ENCODE assay signal across 1 cellular context in genomic region chr6:47438481-47439347, GRCh38.
TF ChIP-seq lines count a peak whose summit lies in the region.

No MANE protein-coding gene starts in this region.

TF ChIP-seq in GM12878, 131 proteins besides CTCF, POLR2A, EP300 and RAD21 (continued from another document and continues in another):
- TF ChIP-seq BCLAF1 (IDR thresholded peaks at IDR 0.05): no peak
- no peak for TF ChIP-seq ZZZ3 (IDR thresholded peaks at IDR 0.05; ENCODE audit: control insufficient read depth, insufficient read length, low read depth)
- TF ChIP-seq BHLHE40 (IDR thresholded peaks at IDR 0.05; ENCODE audit: borderline replicate concordance in 1 of 2, low read depth in 2 of 2, low read length in 1 of 2): peak; percentile 91
- no peak for TF ChIP-seq PAX8 (IDR thresholded peaks at IDR 0.05)
- no peak for TF ChIP-seq SMAD1 (IDR thresholded peaks at IDR 0.05; ENCODE audit: low read depth, partially characterized antibody)
- no peak for TF ChIP-seq ASH2L (IDR thresholded peaks at IDR 0.05; ENCODE audit: borderline replicate concordance, low read depth)
- no peak for TF ChIP-seq ELK1 (IDR thresholded peaks at IDR 0.05; ENCODE audit: low read depth, low read length)
- TF ChIP-seq USF1 (IDR thresholded peaks at IDR 0.05; ENCODE audit: borderline replicate concordance, extremely low read length, insufficient read depth, low read depth, low read length): no peak
- no peak for TF ChIP-seq ZNF592 (IDR thresholded peaks at IDR 0.05)
- no peak for TF ChIP-seq HDAC6 (IDR thresholded peaks at IDR 0.05; ENCODE audit: unreplicated experiment)
- TF ChIP-seq BCL3 (IDR thresholded peaks at IDR 0.05; ENCODE audit: borderline replicate concordance, insufficient read depth, low read depth, low read length, poor library complexity, severe bottlenecking): no peak
- no peak for TF ChIP-seq NBN (IDR thresholded peaks at IDR 0.05)
- TF ChIP-seq EED (IDR thresholded peaks at IDR 0.05; ENCODE audit: low read depth): peak; percentile 28; the same call in 1 of the 2 replicates
- TF ChIP-seq ZSCAN29 (IDR thresholded peaks at IDR 0.05): no peak
- no peak for TF ChIP-seq SREBF1 (IDR thresholded peaks at IDR 0.05; ENCODE audit: low read length)
- TF ChIP-seq SIX5 (IDR thresholded peaks at IDR 0.05; ENCODE audit: low read depth, low read length, severe bottlenecking): no peak
- peak; percentile 71 for TF ChIP-seq SKIL (IDR thresholded peaks at IDR 0.05; ENCODE audit: low read depth, poor library complexity, severe bottlenecking)
- TF ChIP-seq MYB (IDR thresholded peaks at IDR 0.05; ENCODE audit: borderline replicate concordance, low read depth, low read length): no peak
- TF ChIP-seq POU2F2 (IDR thresholded peaks at IDR 0.05; ENCODE audit: borderline replicate concordance, low read depth, low read length): peak; percentile 73; the same call in 2 of the 3 replicates
- no peak for TF ChIP-seq USF2 (IDR thresholded peaks at IDR 0.05; ENCODE audit: borderline replicate concordance, low read depth, low read length)
- TF ChIP-seq IRF4 (IDR thresholded peaks at IDR 0.05; ENCODE audit: low read depth, low read length): 0 out of 2 replicates have a peak, but pooled peaks have one; percentile 29
- TF ChIP-seq BCL11A (IDR thresholded peaks at IDR 0.05; ENCODE audit: low read depth, low read length): peak; percentile 69; the same call in 1 of the 2 replicates
- no peak; the same call in 1 of the 2 replicates for TF ChIP-seq PML (IDR thresholded peaks at IDR 0.05; ENCODE audit: low read length)
- peak; percentile 66 for TF ChIP-seq JUNB (IDR thresholded peaks at IDR 0.05)
- 0 out of 2 replicates have a peak, but pooled peaks have one; percentile 41 for TF ChIP-seq RELB (IDR thresholded peaks at IDR 0.05; ENCODE audit: low read depth)
- no peak for TF ChIP-seq MAX (IDR thresholded peaks at IDR 0.05; ENCODE audit: low read depth, low read length)
- TF ChIP-seq ZNF687 (IDR thresholded peaks at IDR 0.05): no peak
- TF ChIP-seq SMAD5 (IDR thresholded peaks at IDR 0.05; ENCODE audit: low read depth): no peak
- no peak for TF ChIP-seq CHD1 (IDR thresholded peaks at IDR 0.05; ENCODE audit: low read depth, low read length)
- no peak for TF ChIP-seq KDM1A (IDR thresholded peaks at IDR 0.05; ENCODE audit: borderline replicate concordance)
- no peak for TF ChIP-seq GATAD2B (conservative IDR thresholded peaks at IDR 0.05; ENCODE audit: low read depth)
- no peak for TF ChIP-seq ZBTB4 (CRISPR knock-in tag; IDR thresholded peaks at IDR 0.05)
